1 cellular context compared by ENCODE assay signal in genomic region chr4:41990383-41991111, GRCh38.
TF ChIP-seq lines count a peak whose summit lies in the region.

SLC30A9 (plus strand) TSS chr4:41990530; CDS start chr4:41990652, 122 bp downstream.

TF ChIP-seq in IMR-90, 13 proteins besides CTCF, POLR2A, EP300 and RAD21 (continued from another document):
- TF ChIP-seq RCOR1 (IDR thresholded peaks at IDR 0.05; ENCODE audit: insufficient replicate concordance, low read length) (no peak), CEBPB (IDR thresholded peaks at IDR 0.05; ENCODE audit: low read depth, low read length) (peak; percentile 79)
